8 cellular contexts compared by ENCODE assay signal in the genomic region with DNA sequence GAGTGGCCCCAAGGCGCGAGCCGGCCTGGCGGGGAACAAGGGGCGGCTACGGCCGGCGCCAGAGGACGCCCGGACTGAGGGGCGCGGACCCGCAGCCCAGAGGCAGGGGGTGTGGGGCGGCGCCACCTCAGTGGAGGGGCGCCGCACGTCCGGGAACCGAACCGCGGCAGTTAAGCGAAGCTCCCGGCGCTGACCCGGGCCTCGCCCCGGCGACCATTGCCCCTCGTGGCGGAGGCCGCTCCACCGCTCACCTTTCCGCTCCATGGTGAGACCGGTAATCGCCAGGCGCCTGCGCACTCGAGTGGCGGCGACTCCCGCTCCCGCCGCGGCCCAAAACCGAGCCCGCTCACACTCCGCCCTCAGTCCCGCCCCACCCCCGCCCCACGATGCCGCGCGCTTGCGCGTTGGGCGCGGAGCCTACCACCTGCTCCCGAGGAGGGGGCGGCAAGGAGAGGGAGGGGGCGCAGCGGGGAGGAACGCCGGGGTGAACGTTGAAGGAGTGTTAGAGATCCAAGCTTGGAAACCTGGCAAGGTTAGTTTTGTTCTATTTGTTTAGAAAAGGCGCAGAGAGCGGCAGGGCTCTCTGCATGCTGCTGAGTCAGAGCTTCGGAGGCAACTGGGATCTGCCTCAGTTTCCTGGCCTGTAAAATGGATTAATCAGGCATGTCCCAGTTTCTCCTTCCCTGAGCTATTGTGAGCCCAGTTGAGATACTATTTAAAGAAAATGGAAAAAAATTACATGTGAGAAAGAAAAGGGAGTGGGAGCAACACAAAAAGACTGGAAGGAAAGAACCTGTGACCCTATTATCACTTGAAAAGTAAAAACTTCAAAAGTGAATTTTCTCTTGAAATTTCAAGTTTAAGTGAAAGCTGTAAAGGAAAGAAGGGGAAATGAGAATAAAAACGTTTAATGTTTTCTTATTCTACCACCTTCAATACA. TPM values are rescaled to one million over a fixed set of nuclear protein-coding genes. Genes with fewer than 3 reads are reported as not detected.
DNase-seq lines count a peak whose midpoint lies in the region; ATAC-seq and TF ChIP-seq lines count a peak whose summit lies in the region.

SRPK1 (minus strand) TSS at position 306 of the 940 bp plus-strand sequence; CDS start at position 264, 42 bp downstream.

- peak within 1 kb of the TSS; percentile 92 for H3K9ac ChIP-seq in NT2/D1 (ENCODE audit: insufficient read length, low read depth)

- peaks cover 20% of the 10 kb centered on the region for H3K4me1 ChIP-seq in Caco-2
- H3K4me1 ChIP-seq in NT2/D1 (ENCODE audit: insufficient read depth, insufficient read length) = no peaks in the 10 kb centered on the region

- no peaks in the 10 kb centered on the region for H3K9me3 ChIP-seq in Caco-2
- no peaks in the 10 kb centered on the region for H3K9me3 ChIP-seq in NT2/D1 (ENCODE audit: insufficient read depth, low read length)

- DNase-seq in Caco-2 (peak; percentile 94), HUDEP-2 (lab: John Stamatoyannopoulos, UW; ENCODE audit: unreplicated experiment in 76 of 76) (peak in 73 of 76 experiments; percentile 25 to 96 (median 88)), NT2/D1 (ENCODE audit: low read depth, low spot score) (peak; percentile 76), endothelial cell (ENCODE audit: low spot score) (peak; percentile 88), mesothelial cell of epicardium (ENCODE audit: low spot score in 2 of 2, unreplicated experiment in 2 of 2) (peak; percentile 80 to 87)
- peak; percentile 70 for DNase-seq in activated CD8-positive, alpha-beta memory T cell treated with anti-CD3 and anti-CD28 coated beads, Interleukin-2, amount 50 U/mL, for 24 hours (ENCODE audit: extremely low read depth)
- peak; percentile 73 to 74 for DNase-seq in stimulated activated CD8-positive, alpha-beta memory T cell treated with anti-CD3 and anti-CD28 coated beads, Interleukin-15, amount 100 ng/mL, for 4 hours (ENCODE audit: low read depth in 2 of 2)

- H3K27ac Mint-ChIP-seq in Caco-2 (ENCODE audit: unreplicated experiment) = peak within 1 kb of the TSS; percentile 97
- peak within 1 kb of the TSS; percentile 82 for H3K27ac Mint-ChIP-seq in endothelial cell (ENCODE audit: unreplicated experiment)
- peak within 1 kb of the TSS; percentile 98 for H3K27ac Mint-ChIP-seq in mesothelial cell of epicardium

- H3K27me3 ChIP-seq in Caco-2 (replicated peaks; ENCODE audit: control insufficient read depth, insufficient read depth, low read length) (no peaks in the 10 kb centered on the region), NT2/D1 (ENCODE audit: insufficient read depth, insufficient read length) (no peaks in the 10 kb centered on the region)

- H3K27me3 Mint-ChIP-seq in Caco-2 (ENCODE audit: insufficient read depth, unreplicated experiment) = no peaks in the 10 kb centered on the region
- peaks cover 6% of the 10 kb centered on the region for H3K27me3 Mint-ChIP-seq in endothelial cell (ENCODE audit: unreplicated experiment)
- no peaks in the 10 kb centered on the region for H3K27me3 Mint-ChIP-seq in mesothelial cell of epicardium (ENCODE audit: low read depth)

- H3K36me3 Mint-ChIP-seq in Caco-2 (ENCODE audit: insufficient read depth, unreplicated experiment) = peaks cover 28% of the 10 kb centered on the region
- H3K36me3 Mint-ChIP-seq in endothelial cell (ENCODE audit: low read depth, unreplicated experiment) = peaks cover 3% of the 10 kb centered on the region
- H3K36me3 Mint-ChIP-seq in mesothelial cell of epicardium = no peaks in the 10 kb centered on the region

- CTCF ChIA-PET in Caco-2 (lab: Charles Lee) = interaction anchor here (0.6 kb wide), 1 partner anchor 107 kb away, joined by 4 read pairs; the partner anchor contains the start of gene MAPK14

- peak; percentile 59 for ATAC-seq in GM21367 (IDR thresholded peaks at IDR 0.05; ENCODE audit: unreplicated experiment)

- H3K4me3 ChIP-seq in Caco-2 (ENCODE audit: low read depth, low read length) (peak within 1 kb of the TSS; percentile 69), NT2/D1 (ENCODE audit: insufficient read length, low read depth) (peak within 1 kb of the TSS; percentile 87)

- peaks cover 34% of the 10 kb centered on the region for H3K4me1 Mint-ChIP-seq in Caco-2 (ENCODE audit: low read depth, unreplicated experiment)
- H3K4me1 Mint-ChIP-seq in endothelial cell (ENCODE audit: unreplicated experiment) = peaks cover 22% of the 10 kb centered on the region
- H3K4me1 Mint-ChIP-seq in mesothelial cell of epicardium = peaks cover 39% of the 10 kb centered on the region

- H3K9me3 Mint-ChIP-seq in Caco-2 (ENCODE audit: unreplicated experiment) (no peaks in the 10 kb centered on the region), endothelial cell (ENCODE audit: unreplicated experiment) (no peaks in the 10 kb centered on the region), mesothelial cell of epicardium (no peaks in the 10 kb centered on the region)

- BruUV-seq in Caco-2 (replicated peaks; lab: Mats Ljungman, UMichigan) = no TSS peak

- H3K4me3 Mint-ChIP-seq in Caco-2 (ENCODE audit: unreplicated experiment) (peak within 1 kb of the TSS; percentile 97), endothelial cell (ENCODE audit: unreplicated experiment) (peak within 1 kb of the TSS; percentile 98), mesothelial cell of epicardium (peak within 1 kb of the TSS; percentile 99)

- TF ChIP-seq CTCF in Caco-2 (IDR thresholded peaks at IDR 0.05; ENCODE audit: insufficient read depth in 1 of 2, low read depth in 1 of 2, low read length in 1 of 2, severe bottlenecking in 1 of 2, unreplicated experiment in 1 of 2) (no peak), endothelial cell (IDR thresholded peaks at IDR 0.05; ENCODE audit: unreplicated experiment) (no peak), mesothelial cell of epicardium (IDR thresholded peaks at IDR 0.05; ENCODE audit: unreplicated experiment) (no peak)

- POLR2A ChIA-PET in Caco-2 (lab: Charles Lee) = interaction anchor here (0.6 to 1.4 kb wide), 6 partner anchors 24 to 712 kb away, joined by 3 to 9 read pairs (median 4); no protein-coding TSS in a partner anchor

- H3K36me3 ChIP-seq in Caco-2 (ENCODE audit: control insufficient read depth, insufficient read depth, low read length) (no peaks in the 10 kb centered on the region), NT2/D1 (ENCODE audit: insufficient read depth, insufficient read length, low read length) (peaks cover 22% of the 10 kb centered on the region)

- intact Hi-C loops in Caco-2 (cut with micrococcal nuclease; ENCODE audit: unreplicated experiment) = loop anchor here (2.0 to 5.0 kb wide), 2 partner anchors 42 to 106 kb away; partner anchors contain the start of gene MAPK14

RNA-seq across cellular contexts. Expression of gene SRPK1, which starts in this region (rescaled TPM):
- total RNA-seq in Caco-2 (2022) = 114 and 124 TPM in 2 replicates
- total RNA-seq in endothelial cell (ENCODE audit: unreplicated experiment) = 59.6 TPM
- total RNA-seq in mesothelial cell of epicardium = 70.2 to 71.9 TPM (median 71.0 TPM) in 3 replicates

Comparison
In these comparisons a context has a peak if more than half of its experiments do, and no peak if none do; other contexts are left out.
1. Peak in every context shown above with its lines: DNase-seq, ATAC-seq and H3K4me3 ChIP-seq.